ENCODE assay signal across 19 cellular contexts in genomic region chr20:3494218-3494617, GRCh38.
"Had no signal": no experiment of that assay in that cellular context is flagged by ENCODE, and none has a peak within 500 bp of the region (broad histone marks: within the 10 kb centered on the region; RNA-seq: fewer than 3 reads in every experiment).

No MANE protein-coding gene starts in this region.

- H3K9me3 Mint-ChIP-seq: natural killer cell; stimulated activated effector memory CD8-positive, alpha-beta T cell treated with anti-CD3 and anti-CD28 coated beads, Interleukin-12 subunit alpha, Interleukin-12 subunit beta, amount 100 ng/mL, for 72 hours had no signal

- H3K4me3 ChIP-seq: left ventricle myocardium inferior, thoracic aorta, upper lobe of right lung had no signal

- H3K4me3 Mint-ChIP-seq: activated CD4-positive, alpha-beta T cell treated with anti-CD3 and anti-CD28 coated beads, Interleukin-2, amount 10 ng/mL, durations not matched to agents 24 days and 14 days; activated naive CD8-positive, alpha-beta T cell treated with anti-CD3 and anti-CD28 coated beads, Interleukin-2, amount 10 ng/mL, durations not matched to agents 7 days and 5 days; brain; memory B cell; natural killer cell; stimulated activated effector memory CD8-positive, alpha-beta T cell treated with anti-CD3 and anti-CD28 coated beads, Interleukin-12 subunit alpha, Interleukin-12 subunit beta, amount 100 ng/mL, for 72 hours had no signal

- H3K27ac Mint-ChIP-seq: activated CD4-positive, alpha-beta T cell treated with anti-CD3 and anti-CD28 coated beads, Interleukin-2, amount 10 ng/mL, durations not matched to agents 24 days and 14 days; activated naive CD8-positive, alpha-beta T cell treated with anti-CD3 and anti-CD28 coated beads, Interleukin-2, amount 10 ng/mL, durations not matched to agents 7 days and 5 days; brain; memory B cell; natural killer cell; stimulated activated effector memory CD8-positive, alpha-beta T cell treated with anti-CD3 and anti-CD28 coated beads, Interleukin-12 subunit alpha, Interleukin-12 subunit beta, amount 100 ng/mL, for 72 hours had no signal

- H3K36me3 Mint-ChIP-seq: natural killer cell; stimulated activated effector memory CD8-positive, alpha-beta T cell treated with anti-CD3 and anti-CD28 coated beads, Interleukin-12 subunit alpha, Interleukin-12 subunit beta, amount 100 ng/mL, for 72 hours had no signal

- ATAC-seq: foreskin keratinocyte; natural killer cell; stimulated activated effector memory CD8-positive, alpha-beta T cell treated with anti-CD3 and anti-CD28 coated beads, Interleukin-12 subunit alpha, Interleukin-12 subunit beta, amount 100 ng/mL, for 72 hours; upper lobe of right lung had no signal

- H2AFZ ChIP-seq: parathyroid adenoma had no signal

- H3K36me3 ChIP-seq: neutrophil, thoracic aorta, upper lobe of right lung had no signal

- H3K9ac ChIP-seq: parathyroid adenoma had no signal

- H3K27ac ChIP-seq: foreskin keratinocyte, left ventricle myocardium inferior, neutrophil, parathyroid adenoma, thoracic aorta, upper lobe of right lung had no signal

- H3K4me1 Mint-ChIP-seq: activated CD4-positive, alpha-beta T cell treated with anti-CD3 and anti-CD28 coated beads, Interleukin-2, amount 10 ng/mL, durations not matched to agents 24 days and 14 days; activated naive CD8-positive, alpha-beta T cell treated with anti-CD3 and anti-CD28 coated beads, Interleukin-2, amount 10 ng/mL, durations not matched to agents 7 days and 5 days; brain had no signal

- H3K27me3 Mint-ChIP-seq: activated CD4-positive, alpha-beta T cell treated with anti-CD3 and anti-CD28 coated beads, Interleukin-2, amount 10 ng/mL, durations not matched to agents 24 days and 14 days; activated naive CD8-positive, alpha-beta T cell treated with anti-CD3 and anti-CD28 coated beads, Interleukin-2, amount 10 ng/mL, durations not matched to agents 7 days and 5 days; memory B cell had no signal

- H3K27me3 ChIP-seq: foreskin keratinocyte, neutrophil, upper lobe of right lung had no signal

- DNase-seq: activated CD4-positive, alpha-beta T cell treated with anti-CD3 and anti-CD28 coated beads, Interleukin-2, amount 10 ng/mL, durations not matched to agents 24 days and 14 days; activated CD4-positive, CD25-positive, alpha-beta regulatory T cell; activated CD8-positive, alpha-beta memory T cell treated with anti-CD3 and anti-CD28 coated beads for 24 hours; activated naive CD4-positive, alpha-beta T cell; activated naive CD8-positive, alpha-beta T cell treated with anti-CD3 and anti-CD28 coated beads, Interleukin-2, amount 10 ng/mL, durations not matched to agents 7 days and 5 days; cortex of kidney; effector CD4-positive, alpha-beta T cell; glutamatergic neuron; left ventricle myocardium inferior; natural killer cell; upper lobe of right lung had no signal

- H3K9me3 ChIP-seq: neutrophil, thoracic aorta had no signal

- H3K4me1 ChIP-seq: foreskin keratinocyte, upper lobe of right lung had no signal

- FAIRE-seq: endothelial cell of umbilical vein had no signal
